5 cellular contexts compared by ENCODE assay signal in the genomic region with DNA sequence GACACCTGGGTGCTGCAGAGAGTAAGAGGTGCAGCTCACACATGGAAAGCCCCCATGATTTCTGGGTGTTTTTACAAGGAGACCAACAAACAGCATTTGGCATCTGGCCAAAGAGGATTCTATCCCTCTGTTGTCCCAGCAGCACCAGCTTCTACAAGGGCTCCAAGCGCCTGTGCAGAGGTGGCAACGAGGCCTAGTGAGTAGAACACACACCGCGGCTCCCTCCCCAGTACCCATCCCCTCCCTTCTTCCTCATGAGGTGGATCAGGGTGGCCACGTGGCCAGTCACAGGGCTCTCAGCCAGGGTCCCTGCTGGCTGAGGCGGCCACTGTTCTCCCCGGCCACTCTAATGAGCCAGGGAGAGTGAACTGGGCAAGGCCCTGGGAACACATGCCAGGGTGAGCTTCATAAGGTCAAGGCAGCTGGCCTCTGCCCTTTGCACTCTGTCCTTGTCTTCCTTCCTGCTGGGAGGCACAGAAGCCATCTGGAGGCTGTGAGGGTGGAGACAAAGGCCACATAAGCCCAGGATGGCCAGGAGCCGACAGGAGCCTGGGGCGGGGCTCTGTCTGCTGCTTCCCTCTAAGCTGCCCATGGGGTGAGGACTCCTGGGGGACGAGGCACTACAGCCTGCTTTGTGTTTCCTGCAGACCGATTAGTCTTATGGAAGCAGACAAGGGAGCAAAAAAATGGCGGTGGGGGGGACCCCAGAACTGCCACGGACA. TPM values are rescaled to one million over a fixed set of nuclear protein-coding genes. Genes with fewer than 3 reads are reported as not detected.
"Had no signal": no experiment of that assay in that cellular context is flagged by ENCODE, and none has a peak within 500 bp of the region (broad histone marks: within the 10 kb centered on the region; RNA-seq: fewer than 3 reads in every experiment).

No MANE protein-coding gene starts in this region.

RNA-seq across cellular contexts. Expression of a gene that starts 22.0 kb away (rescaled TPM):
- polyA plus RNA-seq: IgD-negative memory B cell had no signal

RNA-seq across cellular contexts. Expression of a gene that starts 31.7 kb away (rescaled TPM):
- total RNA-seq: GM23338, H1, H9, HT-29 had no signal
- polyA plus RNA-seq: GM23338, H1, IgD-negative memory B cell had no signal
